In the genomic region with DNA sequence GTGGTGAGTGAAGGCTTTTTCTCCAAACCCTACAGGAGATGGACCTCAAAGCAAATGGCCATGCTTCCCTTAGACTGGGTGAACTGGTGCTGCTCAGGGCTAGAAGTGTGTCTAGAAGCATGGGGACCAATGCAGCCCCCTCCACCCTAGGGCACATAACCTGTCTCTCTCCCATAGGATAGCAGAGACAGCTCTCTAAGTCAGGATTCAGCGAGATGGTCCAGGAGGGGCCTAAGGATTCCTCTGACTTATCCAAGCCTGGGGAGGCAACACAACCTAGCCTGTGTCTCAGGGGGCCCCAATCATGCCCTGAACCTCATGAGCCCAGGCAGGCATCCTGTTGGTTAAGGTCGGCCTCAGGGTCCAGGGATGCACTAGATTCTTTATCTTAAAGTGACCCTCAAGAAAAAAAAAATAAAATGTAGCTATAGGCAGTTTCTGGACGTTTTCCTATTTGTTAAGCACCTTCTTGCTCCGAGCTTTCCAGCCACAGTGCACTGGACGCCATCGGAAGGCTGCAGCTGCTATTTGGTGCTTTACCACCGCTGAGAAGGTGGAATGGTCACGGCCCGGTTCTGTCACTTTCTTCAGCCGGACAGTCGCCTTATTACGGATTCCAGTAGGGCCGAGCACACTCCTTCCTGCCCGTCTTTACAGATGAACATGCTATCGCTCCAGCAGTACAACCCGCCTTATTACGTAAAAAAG, we compare ENCODE assay signal across 11 cellular contexts. TPM values are rescaled to one million over a fixed set of nuclear protein-coding genes. Genes with fewer than 3 reads are reported as not detected.
DNase-seq lines count a peak whose midpoint lies in the region; ATAC-seq and TF ChIP-seq lines count a peak whose summit lies in the region.
"Had no signal": no experiment of that assay in that cellular context is flagged by ENCODE, and none has a peak within 500 bp of the region (broad histone marks: within the 10 kb centered on the region; RNA-seq: fewer than 3 reads in every experiment).

No MANE protein-coding gene starts in this region.

- H3K36me3 ChIP-seq in heart left ventricle = no peaks in the 10 kb centered on the region
- H3K36me3 ChIP-seq in ectodermal cell (ENCODE audit: control insufficient read depth, insufficient read depth, low read length) = no peaks in the 10 kb centered on the region
- H3K36me3 ChIP-seq in mucosa of stomach (ENCODE audit: control insufficient read depth, insufficient read depth, low read length) = no peaks in the 10 kb centered on the region
- H3K36me3 ChIP-seq in tibial nerve = no peaks in the 10 kb centered on the region
- no peaks in the 10 kb centered on the region for H3K36me3 ChIP-seq in uterus

- TF ChIP-seq EP300 in tibial nerve (IDR thresholded peaks at IDR 0.05) = no peak

- intact Hi-C loops in heart left ventricle (cut with DNase I) = loop anchor here in 6 of 10 donors (5.0 to 10.0 kb wide), 4 partner anchors 139 to 194 kb away; no protein-coding TSS in a partner anchor
- intact Hi-C loops in left ventricle myocardium superior (cut with micrococcal nuclease) = loop anchor here (5.0 kb wide), 1 partner anchor 344 kb away; the partner anchor contains the start of gene MYEOV
- intact Hi-C loops in uterus (cut with DNase I; ENCODE audit: low total_unique reads) = no loop called here

- ATAC-seq in heart left ventricle (no peak), left ventricle myocardium superior (no peak), HG03378 (IDR thresholded peaks at IDR 0.05; ENCODE audit: unreplicated experiment) (no peak)

- H3K9me3 ChIP-seq in heart left ventricle (no peaks in the 10 kb centered on the region), ectodermal cell (ENCODE audit: control insufficient read depth, low read length) (no peaks in the 10 kb centered on the region), mucosa of stomach (ENCODE audit: control insufficient read depth, low read length) (no peaks in the 10 kb centered on the region), tibial nerve (no peaks in the 10 kb centered on the region), uterus (no peaks in the 10 kb centered on the region)

- H3K4me3 ChIP-seq in heart left ventricle (peak overlapping the region in 10 of 12 donors; percentile 31 to 97 (median 86)), ectodermal cell (ENCODE audit: insufficient read depth, low read depth, low read length) (peak overlapping the region; percentile 52), mucosa of stomach (ENCODE audit: low read length) (no peak overlapping the region), tibial nerve (peak overlapping the region; percentile 36 to 81 (median 52)), uterus (peak overlapping the region in 1 of 2 donors; percentile 28)

- TF ChIP-seq CTCF in heart left ventricle (IDR thresholded peaks at IDR 0.05) (no peak), tibial nerve (IDR thresholded peaks at IDR 0.05) (no peak), uterus (IDR thresholded peaks at IDR 0.05) (no peak)

- H3K4me1 ChIP-seq in heart left ventricle = peaks cover 2 to 62% (median 48%) of the 10 kb centered on the region in 12 donors
- H3K4me1 ChIP-seq in ectodermal cell (ENCODE audit: control insufficient read depth, insufficient read depth, low read length) = peaks cover 18% of the 10 kb centered on the region
- H3K4me1 ChIP-seq in mucosa of stomach (ENCODE audit: control insufficient read depth, insufficient read depth, low read length) = peaks cover 37% of the 10 kb centered on the region
- peaks cover 0 to 54% (median 34%) of the 10 kb centered on the region in 4 donors for H3K4me1 ChIP-seq in tibial nerve
- H3K4me1 ChIP-seq in uterus = peaks cover 0 to 38% of the 10 kb centered on the region in 2 donors

- no peak for TF ChIP-seq POLR2A in heart left ventricle (IDR thresholded peaks at IDR 0.05)
- TF ChIP-seq POLR2A in tibial nerve (IDR thresholded peaks at IDR 0.05) = no peak
- TF ChIP-seq POLR2A in uterus (IDR thresholded peaks at IDR 0.05) = no peak

- H3K27me3 ChIP-seq in heart left ventricle = peaks cover 0 to 51% (median 0%) of the 10 kb centered on the region in 9 donors
- H3K27me3 ChIP-seq in ectodermal cell (ENCODE audit: control insufficient read depth, insufficient read depth, low read length, poor library complexity, severe bottlenecking) = peaks cover 28% of the 10 kb centered on the region
- peaks cover 18% of the 10 kb centered on the region for H3K27me3 ChIP-seq in mucosa of stomach (ENCODE audit: control insufficient read depth, insufficient read depth, low read length)
- H3K27me3 ChIP-seq in tibial nerve = peaks cover 0 to 21% of the 10 kb centered on the region in 2 donors
- H3K27me3 ChIP-seq in uterus = peaks cover 15 to 30% of the 10 kb centered on the region in 2 donors

- H3K9ac ChIP-seq in mucosa of stomach (ENCODE audit: low read length) = peak overlapping the region; percentile 53

- H3K27ac ChIP-seq in heart left ventricle = peak overlapping the region in 10 of 12 donors; percentile 18 to 79 (median 72)
- no peak overlapping the region for H3K27ac ChIP-seq in ectodermal cell (ENCODE audit: insufficient read depth, low read depth, low read length, poor library complexity, severe bottlenecking)
- peak overlapping the region in 3 of 4 donors; percentile 69 to 87 (median 86) for H3K27ac ChIP-seq in tibial nerve
- H3K27ac ChIP-seq in uterus = no peak overlapping the region

- DNase-seq in heart left ventricle (no peak), left ventricle myocardium superior (no peak), tibial nerve (ENCODE audit: low spot score in 2 of 2) (no peak), activated gamma-delta T cell (lab: John Stamatoyannopoulos, UW) (no peak), uterus (no peak)
- DNase-seq: NCI-H1417 treated with DMSO at 0.1 percent for 48 hours; SHP77; stimulated activated CD4-positive, alpha-beta T cell treated with anti-CD3 and anti-CD28 coated beads, Interleukin-4, amount 100 ng/mL, for 1 hour had no signal

- WGBS in heart left ventricle, 4 donors = 3 to 16% (median 14%) methylated on average over 16 to 17 of the region's 17 CpGs
- 14% methylated on average over 17 of the region's 17 CpGs for WGBS in ectodermal cell, 2 experiments
- 14 to 24% methylated on average over 17 of the region's 17 CpGs for WGBS in tibial nerve, 2 donors

RNA-seq across cellular contexts. Expression of gene CCND1, which starts 5.0 kb away (rescaled TPM):
- 100 to 1,000 TPM; 104 to 312 (median 162) TPM for total RNA-seq in heart left ventricle
- polyA plus RNA-seq in heart left ventricle = 10 to 100 TPM; 27.9 to 50.5 TPM
- 162 TPM for total RNA-seq in left ventricle myocardium superior
- polyA plus RNA-seq in ectodermal cell (2013, experiment 1 of 4) = 197 TPM
- 199 TPM for polyA plus RNA-seq in ectodermal cell (2013, experiment 2 of 4)
- 138 TPM for polyA plus RNA-seq in ectodermal cell (2013, experiment 3 of 4)
- 152 TPM for polyA plus RNA-seq in ectodermal cell (2013, experiment 4 of 4)
- total RNA-seq in tibial nerve = 100 to 1,000 TPM; 108 to 259 (median 168) TPM
- total RNA-seq in uterus = 10 to 100 TPM in 3 of 4 donors, 1 to 10 TPM in 1; 2.9 to 96.5 (median 20.5) TPM

RNA-seq across cellular contexts. Expression of gene LTO1, which starts 39.2 kb away (rescaled TPM):
- 10 to 100 TPM in 1 of 9 donors, 1 to 10 TPM in 8; 4.1 to 13.4 (median 8.4) TPM for total RNA-seq in heart left ventricle
- 10 to 100 TPM; 10.9 to 14.4 TPM for polyA plus RNA-seq in heart left ventricle
- total RNA-seq in left ventricle myocardium superior = 10.9 TPM
- polyA plus RNA-seq in ectodermal cell (2013, experiment 1 of 4) = 24.9 TPM
- 28.3 TPM for polyA plus RNA-seq in ectodermal cell (2013, experiment 2 of 4)
- 19.9 TPM for polyA plus RNA-seq in ectodermal cell (2013, experiment 3 of 4)
- 21.5 TPM for polyA plus RNA-seq in ectodermal cell (2013, experiment 4 of 4)
- total RNA-seq in tibial nerve = 10 to 100 TPM; 22.5 to 29.9 (median 23.1) TPM
- 10 to 100 TPM in 2 of 4 donors, 1 to 10 TPM in 2; 4.1 to 30.7 (median 17.4) TPM for total RNA-seq in uterus

Comparison
In these comparisons a context has a peak if more than half of its experiments do, and no peak if none do; other contexts are left out.
1. H3K27ac ChIP-seq: peak in heart left ventricle (10 of 12) and tibial nerve (3 of 4); none in ectodermal cell (single experiment) and uterus (0 of 2).